Comparison of ENCODE assay signal across 8 cellular contexts in genomic region chr7:149027560-149028345, GRCh38. TPM values are rescaled to one million over a fixed set of nuclear protein-coding genes. Genes with fewer than 3 reads are reported as not detected.
DNase-seq lines count a peak whose midpoint lies in the region; ATAC-seq and TF ChIP-seq lines count a peak whose summit lies in the region.

No MANE protein-coding gene starts in this region.

- H3K36me3 Mint-ChIP-seq in endodermal cell (ENCODE audit: low read depth), result peaks cover 19% of the 10 kb centered on the region
- peaks cover 15% of the 10 kb centered on the region for H3K36me3 Mint-ChIP-seq in nephron (ENCODE audit: low read depth)

- peak overlapping the region; percentile 76 for H3K27ac ChIP-seq in Panc1 (ENCODE audit: low read length)
- H3K27ac ChIP-seq in endodermal cell (ENCODE audit: low read depth, low read length), result peak overlapping the region; percentile 92

- H3K4me1 ChIP-seq in Panc1 (ENCODE audit: control insufficient read depth, insufficient read depth, low read length) (peaks cover 17% of the 10 kb centered on the region; the same call in 1 of the 2 replicates), endodermal cell (ENCODE audit: control insufficient read depth, insufficient read depth, low read length) (no peaks in the 10 kb centered on the region)

- H3K4me3 Mint-ChIP-seq in endodermal cell (peak overlapping the region; percentile 95), nephron (peak overlapping the region; percentile 91 to 98 (median 98))

- H3K4me1 Mint-ChIP-seq in endodermal cell, result peaks cover 17% of the 10 kb centered on the region
- peaks cover 43% of the 10 kb centered on the region for H3K4me1 Mint-ChIP-seq in nephron

- H3K36me3 ChIP-seq in Panc1 (ENCODE audit: control insufficient read depth, insufficient read depth, low read length), result no peaks in the 10 kb centered on the region
- peaks cover 22% of the 10 kb centered on the region for H3K36me3 ChIP-seq in endodermal cell (ENCODE audit: control insufficient read depth, insufficient read depth, low read length)

- in situ Hi-C loops in Panc1 (cut with HindIII; ENCODE audit: low pct_unique_long_range_greater_than_20kb, low sequenced_read_pairs), result no loop called here

- no peaks in the 10 kb centered on the region for H3K27me3 ChIP-seq in Panc1 (ENCODE audit: control insufficient read depth, insufficient read depth, low read length)
- H3K27me3 ChIP-seq in endodermal cell (ENCODE audit: control insufficient read depth, insufficient read depth, low read length, poor library complexity, severe bottlenecking), result no peaks in the 10 kb centered on the region

- H3K27me3 Mint-ChIP-seq in endodermal cell (ENCODE audit: insufficient read depth) (peaks cover 13% of the 10 kb centered on the region), nephron (ENCODE audit: low read depth) (peaks cover 3% of the 10 kb centered on the region)

- H3K4me3 ChIP-seq in Panc1 (ENCODE audit: low read depth in 2 of 2, low read length in 2 of 2) (peak overlapping the region; percentile 75 to 84), endodermal cell (ENCODE audit: low read length) (peak overlapping the region; percentile 95)

- WGBS in endodermal cell (ENCODE audit: insufficient coverage in 1 of 2, insufficient read length in 1 of 2), 2 experiments, result 0 to 1% methylated on average over 12 to 43 of the region's 43 CpGs

- CTCF ChIA-PET in Panc1 (lab: Charles Lee), result no interaction called here

- TF ChIP-seq CTCF in Panc1 (IDR thresholded peaks at IDR 0.05), result no peak
- TF ChIP-seq CTCF in endodermal cell (conservative IDR thresholded peaks at IDR 0.05), result no peak
- no peak for TF ChIP-seq CTCF in nephron (IDR thresholded peaks at IDR 0.05; ENCODE audit: unreplicated experiment in 3 of 3)

- intact Hi-C loops in Panc1 (cut with micrococcal nuclease; ENCODE audit: unreplicated experiment), result no loop called here

- no peaks in the 10 kb centered on the region for H3K9me3 ChIP-seq in Panc1 (ENCODE audit: control insufficient read depth, insufficient read depth, low read depth, low read length)
- H3K9me3 ChIP-seq in endodermal cell (ENCODE audit: control insufficient read depth, low read length), result no peaks in the 10 kb centered on the region

- H3K9me3 Mint-ChIP-seq in endodermal cell (no peaks in the 10 kb centered on the region), nephron (peaks cover 3% of the 10 kb centered on the region)

- H3K9ac ChIP-seq in endodermal cell (ENCODE audit: extremely low read depth, low read length, poor library complexity, severe bottlenecking), result peak overlapping the region; percentile 89

- ATAC-seq in Panc1 (no peak), GM21528 (IDR thresholded peaks at IDR 0.05; ENCODE audit: low FRiP score, unreplicated experiment) (no peak), GM18519 (IDR thresholded peaks at IDR 0.05; ENCODE audit: low FRiP score, unreplicated experiment) (no peak)

- DNase-seq in NCI-H1105 treated with DMSO at 0.1 percent for 48 hours (lab: John Stamatoyannopoulos, UW) (peak; percentile 26), NCI-H1105 (lab: John Stamatoyannopoulos, UW) (no peak), Panc1 (ENCODE audit: low read depth, low spot score) (no peak), endodermal cell (no peak), medulla oblongata (ENCODE audit: extremely low spot score) (no peak)

- H3K27ac Mint-ChIP-seq in endodermal cell (peak overlapping the region; percentile 98), nephron (peak overlapping the region; percentile 90 to 97 (median 97))

- POLR2A ChIA-PET in Panc1 (lab: Charles Lee), result no interaction called here

- no TSS peak for BruUV-seq in Panc1 (replicated peaks; lab: Mats Ljungman, UMichigan)

RNA-seq across cellular contexts. Expression of gene PDIA4, which starts 0.6 kb away (rescaled TPM):
- total RNA-seq in Panc1 (2021; ENCODE audit: unreplicated experiment) (281 TPM), endodermal cell (100 to 1,000 TPM; 369 to 402 TPM)
- 243 TPM for polyA plus RNA-seq in Panc1 (2012; ENCODE audit: insufficient read length)
- polyA plus RNA-seq in endodermal cell (2013, experiment 1 of 2), result 188 TPM
- polyA plus RNA-seq in endodermal cell (2013, experiment 2 of 2), result 200 TPM
